Comparison of ENCODE assay signal across 20 cellular contexts in the genomic region with DNA sequence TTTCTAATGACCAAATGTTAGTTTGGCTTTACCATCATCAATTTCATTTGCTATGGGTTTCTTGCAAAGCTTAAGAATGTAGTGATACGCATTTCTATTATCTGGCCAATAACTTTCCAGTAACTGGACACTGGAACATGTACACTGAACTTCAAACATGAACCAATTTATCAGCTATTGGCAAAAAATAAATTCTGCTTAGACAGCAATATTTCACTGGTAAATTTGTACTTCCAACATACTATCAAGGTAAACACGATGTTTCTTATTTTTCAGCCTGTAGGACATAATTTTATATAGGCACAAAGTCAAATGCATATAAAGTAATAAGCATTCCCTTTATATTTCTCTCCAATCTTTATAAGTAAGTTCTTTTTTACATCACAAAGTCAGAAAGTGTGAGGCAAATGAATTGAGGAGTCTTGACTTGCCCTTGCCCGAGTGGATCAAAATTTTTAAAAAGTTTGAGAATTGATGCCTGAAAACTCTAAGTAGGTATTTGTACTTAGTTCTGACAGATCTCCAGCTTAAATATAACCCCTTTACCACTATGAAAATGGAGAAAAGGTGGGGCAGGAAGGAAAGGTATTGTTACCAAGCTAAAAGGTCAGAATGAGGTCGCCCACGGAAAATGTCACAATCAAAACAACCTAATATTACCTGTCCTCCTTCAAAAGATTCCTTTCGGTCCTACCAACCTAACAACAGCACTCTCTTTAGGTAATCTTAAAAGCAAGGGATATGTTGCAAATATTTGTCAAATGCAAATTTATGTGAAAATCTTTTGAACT. TPM values are rescaled to one million over a fixed set of nuclear protein-coding genes. Genes with fewer than 3 reads are reported as not detected.
A peak's percentile ranks its signal among the peaks of the same experiment; 100 is the strongest.
DNase-seq lines count a peak whose midpoint lies in the region; ATAC-seq, FAIRE-seq and TF ChIP-seq lines count a peak whose summit lies in the region.
"Had no signal": no experiment of that assay in that cellular context is flagged by ENCODE, and none has a peak within 500 bp of the region (broad histone marks: within the 10 kb centered on the region; RNA-seq: fewer than 3 reads in every experiment).

No MANE protein-coding gene starts in this region.

- no peak overlapping the region for H3K9ac ChIP-seq in mucosa of rectum (ENCODE audit: low read depth in 1 of 2, low read length in 2 of 2)
- H3K9ac ChIP-seq: BLaER1 had no signal

- H3K9me3 Mint-ChIP-seq in activated T-cell treated with anti-CD3 and anti-CD28 coated beads, Interleukin-2, amount 50 U/mL, for 24 hours: no peaks in the 10 kb centered on the region
- H3K9me3 Mint-ChIP-seq in activated naive CD8-positive, alpha-beta T cell treated with anti-CD3 and anti-CD28 coated beads for 36 hours: no peaks in the 10 kb centered on the region
- peaks cover 13% of the 10 kb centered on the region for H3K9me3 Mint-ChIP-seq in WTC11

- no peak for TF ChIP-seq CTCF in WTC11 (IDR thresholded peaks at IDR 0.05)

- CTCF ChIA-PET in WTC11 (lab: Charles Lee): no interaction called here

- peak overlapping the region; percentile 24 to 69 for H3K27ac ChIP-seq in mucosa of rectum (ENCODE audit: low read depth in 2 of 2, low read length in 2 of 2)
- H3K27ac ChIP-seq: BLaER1, vagina had no signal

- H3K4me3 ChIP-seq in mucosa of rectum (ENCODE audit: low read length in 2 of 2): peak overlapping the region in 1 of 2 donors; percentile 1
- H3K4me3 ChIP-seq: BLaER1, vagina had no signal

- no peak for ATAC-seq in GM18519 (IDR thresholded peaks at IDR 0.05; ENCODE audit: low FRiP score, unreplicated experiment)
- no peak for ATAC-seq in WTC11

- H3K27me3 Mint-ChIP-seq in activated T-cell treated with anti-CD3 and anti-CD28 coated beads, Interleukin-2, amount 50 U/mL, for 24 hours: no peaks in the 10 kb centered on the region
- no peaks in the 10 kb centered on the region for H3K27me3 Mint-ChIP-seq in activated naive CD8-positive, alpha-beta T cell treated with anti-CD3 and anti-CD28 coated beads for 36 hours
- H3K27me3 Mint-ChIP-seq in WTC11 (ENCODE audit: low read depth): no peaks in the 10 kb centered on the region

- H3K36me3 Mint-ChIP-seq in activated T-cell treated with anti-CD3 and anti-CD28 coated beads, Interleukin-2, amount 50 U/mL, for 24 hours (ENCODE audit: low read depth): peaks cover 92% of the 10 kb centered on the region
- H3K36me3 Mint-ChIP-seq in activated naive CD8-positive, alpha-beta T cell treated with anti-CD3 and anti-CD28 coated beads for 36 hours: peaks cover 40% of the 10 kb centered on the region
- H3K36me3 Mint-ChIP-seq in WTC11: peaks cover 35% of the 10 kb centered on the region

- POLR2A ChIA-PET in WTC11 (lab: Charles Lee): interaction anchor here (0.5 kb wide), 1 partner anchor 62 kb away, joined by 3 read pairs; no protein-coding TSS in a partner anchor

- peak overlapping the region; percentile 41 for H3K27ac Mint-ChIP-seq in activated T-cell treated with anti-CD3 and anti-CD28 coated beads, Interleukin-2, amount 50 U/mL, for 24 hours
- peak overlapping the region; percentile 39 for H3K27ac Mint-ChIP-seq in activated naive CD8-positive, alpha-beta T cell treated with anti-CD3 and anti-CD28 coated beads for 36 hours
- no peak overlapping the region for H3K27ac Mint-ChIP-seq in WTC11

- peaks cover 17 to 48% of the 10 kb centered on the region in 2 donors for H3K4me1 ChIP-seq in mucosa of rectum (ENCODE audit: control insufficient read depth in 2 of 2, insufficient read depth in 2 of 2, low read length in 2 of 2)
- H3K4me1 ChIP-seq: BLaER1, vagina had no signal

- no peaks in the 10 kb centered on the region for H3K9me3 ChIP-seq in mucosa of rectum (ENCODE audit: control insufficient read depth in 2 of 2, low read length in 2 of 2)
- H3K9me3 ChIP-seq: BLaER1, vagina had no signal

- no peak for DNase-seq in activated T-cell treated with anti-CD3 and anti-CD28 coated beads, Interleukin-2, amount 50 U/mL, for 24 hours
- DNase-seq in activated T-cell treated with anti-CD3 and anti-CD28 coated beads for 4 hours (no peak), GM12892 (ENCODE audit: insufficient read length) (no peak), MV-4-11 (lab: John Stamatoyannopoulos, UW) (no peak), WTC11 (ENCODE audit: low spot score) (no peak)
- DNase-seq in activated naive CD8-positive, alpha-beta T cell treated with anti-CD3 and anti-CD28 coated beads for 36 hours: no peak
- DNase-seq: activated CD4-positive, alpha-beta T cell treated with anti-CD3 and anti-CD28 coated beads for 1 hour; DMS 273 treated with DMSO at 0.1 percent for 48 hours; NCI-H1417; NCI-H510A treated with DMSO at 0.1 percent for 48 hours; occipital lobe; retina; stimulated activated CD8-positive, alpha-beta memory T cell treated with anti-CD3 and anti-CD28 coated beads, Interleukin-4, amount 100 ng/mL, for 48 hours; substantia nigra had no signal

- H3K27me3 ChIP-seq in mucosa of rectum (ENCODE audit: control insufficient read depth in 2 of 2, insufficient read depth in 2 of 2, low read length in 2 of 2): no peaks in the 10 kb centered on the region
- H3K27me3 ChIP-seq: BLaER1, vagina had no signal

- peaks cover 39% of the 10 kb centered on the region for H3K4me1 Mint-ChIP-seq in activated T-cell treated with anti-CD3 and anti-CD28 coated beads, Interleukin-2, amount 50 U/mL, for 24 hours (ENCODE audit: low read depth)
- H3K4me1 Mint-ChIP-seq in activated naive CD8-positive, alpha-beta T cell treated with anti-CD3 and anti-CD28 coated beads for 36 hours: peaks cover 26% of the 10 kb centered on the region
- H3K4me1 Mint-ChIP-seq in WTC11: no peaks in the 10 kb centered on the region

- H3K36me3 ChIP-seq in mucosa of rectum (ENCODE audit: control insufficient read depth in 2 of 2, insufficient read depth in 2 of 2, low read length in 2 of 2): peaks cover 15 to 30% of the 10 kb centered on the region in 2 donors

- TF ChIP-seq POLR2A in GM12892 (IDR thresholded peaks at IDR 0.05; ENCODE audit: low read depth, low read length): no peak

- H3K4me3 Mint-ChIP-seq in activated T-cell treated with anti-CD3 and anti-CD28 coated beads, Interleukin-2, amount 50 U/mL, for 24 hours: no peak overlapping the region
- H3K4me3 Mint-ChIP-seq in activated naive CD8-positive, alpha-beta T cell treated with anti-CD3 and anti-CD28 coated beads for 36 hours: no peak overlapping the region
- no peak overlapping the region for H3K4me3 Mint-ChIP-seq in WTC11

- peak; percentile 61 for FAIRE-seq in GM12892 (lab: Jason Lieb, UNC)
- FAIRE-seq: A204.1, islet of Langerhans had no signal

TF ChIP-seq in WTC11, 78 proteins besides CTCF, POLR2A, EP300 and RAD21 (continues in another document):
- TF ChIP-seq USF1 (CRISPR knock-in tag; IDR thresholded peaks at IDR 0.05): no peak
- TF ChIP-seq NFE2L1 (CRISPR knock-in tag; IDR thresholded peaks at IDR 0.05): no peak
- no peak for TF ChIP-seq ZNF281 (CRISPR knock-in tag; IDR thresholded peaks at IDR 0.05)
- TF ChIP-seq TEAD4 (CRISPR knock-in tag; IDR thresholded peaks at IDR 0.05): no peak

RNA-seq across cellular contexts. Expression of gene STK38, which starts 41.3 kb away (rescaled TPM):
- polyA plus RNA-seq in GM12892 (2012; ENCODE audit: missing spikeins): 13.9 TPM
- total RNA-seq in activated naive CD8-positive, alpha-beta T cell treated with anti-CD3 and anti-CD28 coated beads for 36 hours: 10 to 100 TPM; 21.5 to 23.1 TPM
- 13.3 to 15.4 TPM (median 14.7 TPM) in 3 replicates for total RNA-seq in WTC11 (2021)
